Comparison of ENCODE assay signal across 21 cellular contexts in genomic region chr3:125513490-125514115, GRCh38.
"Had no signal": no experiment of that assay in that cellular context is flagged by ENCODE, and none has a peak within 500 bp of the region (broad histone marks: within the 10 kb centered on the region; RNA-seq: fewer than 3 reads in every experiment).

No MANE protein-coding gene starts in this region.

- H3K27ac Mint-ChIP-seq: dendritic cell treated with granulocyte-macrophage colony-stimulating factor and Interleukin-4, amounts not matched to agents 40 ng/mL and 50 ng/mL, for 4 days; stimulated activated naive B cell treated with anti-CD40 and anti-IgM and Interleukin-4, amounts not matched to agents 10 μg/mL and 1 μg/mL and 100 μg/mL, for 72 hours; stimulated activated naive CD8-positive, alpha-beta T cell treated with anti-CD3 and anti-CD28 coated beads, Interleukin-15, amount 100 ng/mL, for 72 hours had no signal

- H3K27me3 Mint-ChIP-seq: dendritic cell treated with granulocyte-macrophage colony-stimulating factor and Interleukin-4, amounts not matched to agents 40 ng/mL and 50 ng/mL, for 4 days; effector memory CD8-positive, alpha-beta T cell; naive thymus-derived CD8-positive, alpha-beta T cell; stimulated activated naive B cell treated with anti-CD40 and anti-IgM and Interleukin-4, amounts not matched to agents 10 μg/mL and 1 μg/mL and 100 μg/mL, for 72 hours; stimulated activated naive CD8-positive, alpha-beta T cell treated with anti-CD3 and anti-CD28 coated beads, Interleukin-15, amount 100 ng/mL, for 72 hours had no signal

- H3K4me2 ChIP-seq: hepatocyte had no signal

- DNase-seq: effector memory CD8-positive, alpha-beta T cell; esophagus squamous epithelium; foreskin melanocyte; head of caudate nucleus; kidney; left cardiac atrium; left ventricle myocardium superior; mesendoderm; naive thymus-derived CD8-positive, alpha-beta T cell; posterior cingulate gyrus; stimulated activated CD4-positive, alpha-beta T cell treated with anti-CD3 and anti-CD28 coated beads, Interleukin-2, amount 100 ng/mL, for 24 hours; stimulated activated CD4-positive, alpha-beta T cell treated with anti-CD3 and anti-CD28 coated beads, Interleukin-4, amount 100 ng/mL, for 4 hours; stimulated activated naive B cell treated with anti-CD40 and anti-IgM and Interleukin-4, amounts not matched to agents 10 μg/mL and 1 μg/mL and 100 μg/mL, for 72 hours; stimulated activated naive CD8-positive, alpha-beta T cell treated with anti-CD3 and anti-CD28 coated beads, Interleukin-15, amount 100 ng/mL, for 72 hours; substantia nigra; trophoblast cell had no signal

- H3K9me3 Mint-ChIP-seq: effector memory CD8-positive, alpha-beta T cell had no signal

- H3K27me3 ChIP-seq: esophagus squamous epithelium, hepatocyte had no signal

- H3K9me3 ChIP-seq: thoracic aorta had no signal

- H3K36me3 ChIP-seq: thoracic aorta had no signal

- H3K27ac ChIP-seq: esophagus squamous epithelium, hepatocyte, thoracic aorta had no signal

- H2AFZ ChIP-seq: hepatocyte had no signal

- ATAC-seq: effector memory CD8-positive, alpha-beta T cell; left ventricle myocardium superior; naive thymus-derived CD8-positive, alpha-beta T cell; sciatic nerve; stimulated activated naive B cell treated with anti-CD40 and anti-IgM and Interleukin-4, amounts not matched to agents 10 μg/mL and 1 μg/mL and 100 μg/mL, for 72 hours; stimulated activated naive CD8-positive, alpha-beta T cell treated with anti-CD3 and anti-CD28 coated beads, Interleukin-15, amount 100 ng/mL, for 72 hours had no signal

- H3K4me3 Mint-ChIP-seq: dendritic cell treated with granulocyte-macrophage colony-stimulating factor and Interleukin-4, amounts not matched to agents 40 ng/mL and 50 ng/mL, for 4 days; effector memory CD8-positive, alpha-beta T cell; naive thymus-derived CD8-positive, alpha-beta T cell; stimulated activated naive B cell treated with anti-CD40 and anti-IgM and Interleukin-4, amounts not matched to agents 10 μg/mL and 1 μg/mL and 100 μg/mL, for 72 hours; stimulated activated naive CD8-positive, alpha-beta T cell treated with anti-CD3 and anti-CD28 coated beads, Interleukin-15, amount 100 ng/mL, for 72 hours had no signal

- H3K4me3 ChIP-seq: esophagus squamous epithelium, hepatocyte, lung, thoracic aorta had no signal
